21 cellular contexts compared by ENCODE assay signal in genomic region chr15:68400066-68400456, GRCh38. TPM values are rescaled to one million over a fixed set of nuclear protein-coding genes. Genes with fewer than 3 reads are reported as not detected.
A peak's percentile ranks its signal among the peaks of the same experiment; 100 is the strongest.
DNase-seq lines count a peak whose midpoint lies in the region; ATAC-seq, FAIRE-seq and TF ChIP-seq lines count a peak whose summit lies in the region.
"Had no signal": no experiment of that assay in that cellular context is flagged by ENCODE, and none has a peak within 500 bp of the region (broad histone marks: within the 10 kb centered on the region; RNA-seq: fewer than 3 reads in every experiment).

No MANE protein-coding gene starts in this region.

- H3K9me3 Mint-ChIP-seq in activated T-helper 17 cell treated with anti-CD3 and anti-CD28 coated beads, Interleukin-2, amount 50 U/mL, for 72 hours = peaks cover 3% of the 10 kb centered on the region
- H3K9me3 Mint-ChIP-seq: activated naive CD4-positive, alpha-beta T cell treated with anti-CD3 and anti-CD28 coated beads, Interleukin-2, amount 50 U/mL, for 24 hours; type B pancreatic cell had no signal

- in situ Hi-C loops in HepG2 (cut with HindIII; ENCODE audit: extremely low pct_ligation_motif_present, low pct_unique_long_range_greater_than_20kb) = no loop called here

- H3K9me3 ChIP-seq in HepG2 (ENCODE audit: low read length) = no peaks in the 10 kb centered on the region
- no peaks in the 10 kb centered on the region for H3K9me3 ChIP-seq in T-helper 17 cell (ENCODE audit: control insufficient read depth, low read length, poor library complexity, severe bottlenecking)
- H3K9me3 ChIP-seq in adrenal gland (replicated peaks in 1 of 3) = no peaks in the 10 kb centered on the region
- H3K9me3 ChIP-seq: Caco-2, neutrophil had no signal

- H3K36me3 ChIP-seq in HepG2 (replicated peaks in 1 of 2; ENCODE audit: control insufficient read depth in 1 of 2, insufficient read depth in 2 of 2, low read length in 2 of 2) (no peaks in the 10 kb centered on the region), adrenal gland (replicated peaks in 1 of 2) (no peaks in the 10 kb centered on the region)
- H3K36me3 ChIP-seq: neutrophil, stomach had no signal

- H3K4me2 ChIP-seq in HepG2 (ENCODE audit: low read depth, low read length) = 0 out of 2 replicates have a peak overlapping the region, but pooled peaks have one; percentile 3

- no peak for TF ChIP-seq RAD21 in HepG2 (CRISPR knock-in tag; IDR thresholded peaks at IDR 0.05)

- H3K27me3 ChIP-seq in HepG2 (ENCODE audit: control insufficient read depth in 1 of 2, insufficient read depth in 2 of 2, low read length in 2 of 2) (no peaks in the 10 kb centered on the region; a peak in 1 of 5 replicates), adrenal gland (no peaks in the 10 kb centered on the region)
- H3K27me3 ChIP-seq: neutrophil, stomach had no signal

- peaks cover 24% of the 10 kb centered on the region for H3K4me1 ChIP-seq in HepG2 (ENCODE audit: insufficient read depth, low read length)
- no peaks in the 10 kb centered on the region for H3K4me1 ChIP-seq in adrenal gland (replicated peaks in 1 of 2)
- H3K4me1 ChIP-seq: stomach had no signal

- no peak for TF ChIP-seq CTCF in HepG2 (CRISPR knock-in tag; IDR thresholded peaks at IDR 0.05)
- TF ChIP-seq CTCF in adrenal gland (IDR thresholded peaks at IDR 0.05) = no peak

- H3K9ac ChIP-seq in HepG2 (ENCODE audit: insufficient read depth, low read depth, low read length) = no peak overlapping the region

- WGBS in HepG2 (ENCODE audit: low lambda C conversion rate) = 0% methylated on average over 1 of the region's 1 CpG
- 73 to 87% (median 85%) methylated on average over 1 of the region's 1 CpG for WGBS in adrenal gland, 4 donors

- TF ChIP-seq EP300 in HepG2 (IDR thresholded peaks at IDR 0.05; ENCODE audit: low read depth in 2 of 2, low read length in 2 of 2) = peak in 1 of 2 experiments; percentile 9; a peak in 1 of 4 replicates
- TF ChIP-seq EP300 in HepG2 (CRISPR knock-in tag; IDR thresholded peaks at IDR 0.05; ENCODE audit: borderline replicate concordance) = no peak

- no peak overlapping the region for H3K27ac ChIP-seq in HepG2 (ENCODE audit: extremely low read length, insufficient read depth, low read length)
- no peak overlapping the region for H3K27ac ChIP-seq in adrenal gland
- H3K27ac ChIP-seq: neutrophil, stomach had no signal

- POLR2A ChIA-PET in HepG2 (lab: Yijun Ruan, JAX) = no interaction called here

- BruUV-seq in HepG2 (replicated peaks; lab: Mats Ljungman, UMichigan) = no TSS peak

- H3K4me1 Mint-ChIP-seq in activated T-helper 17 cell treated with anti-CD3 and anti-CD28 coated beads, Interleukin-2, amount 50 U/mL, for 72 hours = no peaks in the 10 kb centered on the region
- H3K4me1 Mint-ChIP-seq in T-helper 17 cell = no peaks in the 10 kb centered on the region
- H3K4me1 Mint-ChIP-seq: activated naive CD4-positive, alpha-beta T cell treated with anti-CD3 and anti-CD28 coated beads, Interleukin-2, amount 50 U/mL, for 24 hours had no signal

- no peak overlapping the region for H2AFZ ChIP-seq in HepG2 (ENCODE audit: low read length)

- H3K27me3 Mint-ChIP-seq in activated T-helper 17 cell treated with anti-CD3 and anti-CD28 coated beads, Interleukin-2, amount 50 U/mL, for 72 hours = peaks cover 3% of the 10 kb centered on the region
- H3K27me3 Mint-ChIP-seq in T-helper 17 cell = peaks cover 3% of the 10 kb centered on the region
- H3K27me3 Mint-ChIP-seq: activated naive CD4-positive, alpha-beta T cell treated with anti-CD3 and anti-CD28 coated beads, Interleukin-2, amount 50 U/mL, for 24 hours had no signal

- H3K36me3 Mint-ChIP-seq in activated T-helper 17 cell treated with anti-CD3 and anti-CD28 coated beads, Interleukin-2, amount 50 U/mL, for 72 hours (ENCODE audit: low read depth) = no peaks in the 10 kb centered on the region
- H3K36me3 Mint-ChIP-seq in T-helper 17 cell (ENCODE audit: low read depth) = peaks cover 2% of the 10 kb centered on the region
- H3K36me3 Mint-ChIP-seq: activated naive CD4-positive, alpha-beta T cell treated with anti-CD3 and anti-CD28 coated beads, Interleukin-2, amount 50 U/mL, for 24 hours; type B pancreatic cell had no signal

- peak; percentile 49 for DNase-seq in ELR (ENCODE audit: low read depth)
- DNase-seq in LoVo (ENCODE audit: low spot score) = peak; percentile 58
- DNase-seq in HepG2 (ENCODE audit: low spot score) = no peak
- DNase-seq in T-helper 17 cell = no peak
- no peak for DNase-seq in cortex of kidney (lab: John Stamatoyannopoulos, UW)
- no peak for DNase-seq in adrenal gland
- DNase-seq: activated CD4-positive, CD25-positive, alpha-beta regulatory T cell; activated CD8-positive, alpha-beta memory T cell treated with anti-CD3 and anti-CD28 coated beads for 24 hours; activated T-cell treated with anti-CD3 and anti-CD28 coated beads, Interleukin-2, amount 50 U/mL, for 48 hours; Caco-2; endodermal cell; NCI-H1436 treated with DMSO at 0.1 percent for 48 hours; NCI-H748 treated with DMSO at 0.1 percent for 48 hours; stimulated activated CD4-positive, alpha-beta T cell treated with anti-CD3 and anti-CD28 coated beads, Interleukin-12 subunit alpha, Interleukin-12 subunit beta, amount 100 ng/mL, for 4 hours; stomach; T-helper 9 cell had no signal

- no peaks in the 10 kb centered on the region for H4K20me1 ChIP-seq in HepG2 (ENCODE audit: insufficient read depth, low read length)

- TF ChIP-seq POLR2A in HepG2 (IDR thresholded peaks at IDR 0.05; ENCODE audit: insufficient read depth in 1 of 2, low read depth in 2 of 2, low read length in 2 of 2) = no peak
- no peak for TF ChIP-seq POLR2A in adrenal gland (IDR thresholded peaks at IDR 0.05)

- no peak overlapping the region for H3K27ac Mint-ChIP-seq in activated T-helper 17 cell treated with anti-CD3 and anti-CD28 coated beads, Interleukin-2, amount 50 U/mL, for 72 hours
- H3K27ac Mint-ChIP-seq in T-helper 17 cell = no peak overlapping the region
- H3K27ac Mint-ChIP-seq: activated naive CD4-positive, alpha-beta T cell treated with anti-CD3 and anti-CD28 coated beads, Interleukin-2, amount 50 U/mL, for 24 hours; endodermal cell; type B pancreatic cell had no signal

- no peaks in the 10 kb centered on the region for H3K79me2 ChIP-seq in HepG2 (ENCODE audit: insufficient read depth, low read length)

- intact Hi-C loops in HepG2 (cut with micrococcal nuclease; ENCODE audit: unreplicated experiment) = no loop called here
- intact Hi-C loops in adrenal gland (cut with DNase I) = no loop called here

- H3K4me3 ChIP-seq in HepG2 (replicated peaks in 1 of 3; ENCODE audit: insufficient read depth in 1 of 3, low read depth in 2 of 3, low read length in 3 of 3) (no peak overlapping the region), adrenal gland (no peak overlapping the region)
- H3K4me3 ChIP-seq: stomach had no signal

- FAIRE-seq in HepG2 (lab: Jason Lieb, UNC) = no peak

- no peak overlapping the region for H3K4me3 Mint-ChIP-seq in activated T-helper 17 cell treated with anti-CD3 and anti-CD28 coated beads, Interleukin-2, amount 50 U/mL, for 72 hours
- H3K4me3 Mint-ChIP-seq in T-helper 17 cell = no peak overlapping the region
- H3K4me3 Mint-ChIP-seq: activated naive CD4-positive, alpha-beta T cell treated with anti-CD3 and anti-CD28 coated beads, Interleukin-2, amount 50 U/mL, for 24 hours; endodermal cell; type B pancreatic cell had no signal

- CTCF ChIA-PET in HepG2 (lab: Yijun Ruan, JAX; ENCODE audit: low intra/inter-chr PET ratio, low total read pairs) = no interaction called here

- peak; percentile 52 for ATAC-seq in activated T-helper 17 cell treated with anti-CD3 and anti-CD28 coated beads, Interleukin-2, amount 50 U/mL, for 72 hours (replicated peaks)
- ATAC-seq in HepG2 (no peak), T-helper 17 cell (no peak)

TF ChIP-seq in HepG2, 621 proteins besides CTCF, POLR2A, EP300 and RAD21 (continues in another document):
- TF ChIP-seq SMAD1 (CRISPR knock-in tag; IDR thresholded peaks at IDR 0.05; ENCODE audit: borderline replicate concordance, low read depth) (no peak), DPF2 (CRISPR knock-in tag; IDR thresholded peaks at IDR 0.05; ENCODE audit: borderline replicate concordance, low read depth) (no peak)

RNA-seq across cellular contexts. Expression of gene ITGA11, which starts 31.9 kb away (rescaled TPM):
- 10 to 100 TPM in 1 of 2 donors, under 1 TPM in 1; 0.95 to 13.1 TPM for total RNA-seq in activated T-helper 17 cell treated with anti-CD3 and anti-CD28 coated beads, Interleukin-2, amount 50 U/mL, for 72 hours
- total RNA-seq in HepG2 (2016; rRNA removed; fragmentation: Illumina TruSeq; extraction: Trizol) (not detected in 2 replicates), T-helper 17 cell (under 1 TPM in 1 of 2 donors, not detected in 1; 0.17 TPM), adrenal gland (10 to 100 TPM in 4 of 8 donors, 1 to 10 TPM in 4; 4.4 to 52.5 (median 11.0) TPM)
- total RNA-seq in HepG2 (2016; cell fraction: cytosol; rRNA removed; fragmentation: Illumina TruSeq; extraction: Trizol; ENCODE audit: low read depth) = not detected in 2 replicates
- total RNA-seq in HepG2 (2016; cell fraction: insoluble cytoplasmic fraction; rRNA removed; fragmentation: Illumina TruSeq; extraction: Trizol) = not detected in 2 replicates
- not detected in 2 replicates for total RNA-seq in HepG2 (2016; cell fraction: membrane; rRNA removed; fragmentation: Illumina TruSeq; extraction: Trizol)
- 0.03 TPM in 1 of 2 replicates, not detected in the other for total RNA-seq in HepG2 (2016; cell fraction: nucleus; rRNA removed; fragmentation: Illumina TruSeq; extraction: Trizol)
- polyA plus RNA-seq in HepG2 (2011; rRNA removed) (not detected in 2 replicates), adrenal gland (1 to 10 TPM; 1.4 to 6.5 (median 3.8) TPM)
- not detected in 2 replicates for polyA plus RNA-seq in HepG2 (2011; cell fraction: cytosol; rRNA removed)
- polyA plus RNA-seq in HepG2 (2011; cell fraction: nucleus; rRNA removed) = 0.02 TPM in 2 replicates
- 0.01 TPM in 1 of 2 replicates, not detected in the other for polyA plus RNA-seq in HepG2 (2012)
- polyA plus RNA-seq in HepG2 (2016; cell fraction: cytosol; fragmentation: Illumina TruSeq; extraction: Trizol; ENCODE audit: low read depth) = not detected in 2 replicates
- not detected in 2 replicates for polyA plus RNA-seq in HepG2 (2016; cell fraction: insoluble cytoplasmic fraction; fragmentation: Illumina TruSeq; extraction: Trizol; ENCODE audit: low read depth)
- polyA plus RNA-seq in HepG2 (2016; cell fraction: membrane; fragmentation: Illumina TruSeq; extraction: Trizol; ENCODE audit: low read depth) = not detected in 2 replicates
- not detected in 2 replicates for polyA plus RNA-seq in HepG2 (2016; cell fraction: nucleus; fragmentation: Illumina TruSeq; extraction: Trizol; ENCODE audit: insufficient read depth, low read depth)
- polyA minus RNA-seq in HepG2 (2011; rRNA and poly(A)+ RNA removed; ENCODE audit: low replicate concordance) = not detected in 2 replicates
- polyA minus RNA-seq in HepG2 (2011; cell fraction: cytosol; rRNA and poly(A)+ RNA removed) = not detected in 2 replicates
- 0.12 TPM in 1 of 2 replicates, not detected in the other for polyA minus RNA-seq in HepG2 (2011; cell fraction: nucleus; rRNA and poly(A)+ RNA removed)
- total RNA-seq: SK-MEL-5 had no signal

Comparison
In these comparisons a context has a peak if more than half of its experiments do, and no peak if none do; other contexts are left out.
1. DNase-seq: peak in ELR (single experiment) and LoVo (single experiment); none in HepG2 (single experiment), T-helper 17 cell (0 of 3), cortex of kidney (single experiment) and adrenal gland (0 of 7).